In the genomic region with DNA sequence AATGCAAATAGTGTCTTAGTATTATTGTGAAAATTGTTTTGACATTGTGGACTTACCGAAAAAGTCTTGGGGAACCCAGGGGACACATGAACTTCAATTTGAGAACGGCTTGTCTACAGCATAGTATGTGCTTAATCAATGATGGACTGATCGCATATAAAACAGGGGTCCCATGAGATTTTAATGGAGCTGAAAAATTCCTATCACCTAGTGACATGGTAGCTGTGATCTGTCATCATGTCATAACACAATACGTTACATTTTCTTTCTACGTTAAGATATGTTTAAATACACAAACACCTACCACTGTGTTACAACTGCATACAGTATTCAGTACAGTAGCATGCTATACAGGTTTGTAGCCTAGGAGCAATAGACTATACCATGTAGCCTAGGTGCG, we compare ENCODE assay signal across 29 cellular contexts.
"Had no signal": no experiment of that assay in that cellular context is flagged by ENCODE, and none has a peak within 500 bp of the region (broad histone marks: within the 10 kb centered on the region; RNA-seq: fewer than 3 reads in every experiment).

No MANE protein-coding gene starts in this region.

- H3K27ac Mint-ChIP-seq: stimulated activated effector memory CD8-positive, alpha-beta T cell treated with anti-CD3 and anti-CD28 coated beads, Interleukin-12 subunit alpha, Interleukin-12 subunit beta, amount 100 ng/mL, for 72 hours; stimulated activated memory B cell treated with anti-CD40 and anti-IgM and Interleukin-4, amounts not matched to agents 10 μg/mL and 1 μg/mL and 100 μg/mL, for 72 hours; stimulated activated naive B cell treated with anti-CD40 and anti-IgM and Interleukin-4, amounts not matched to agents 10 μg/mL and 1 μg/mL and 100 μg/mL, for 72 hours; stimulated activated naive CD8-positive, alpha-beta T cell treated with anti-CD3 and anti-CD28 coated beads, Interleukin-15, amount 100 ng/mL, for 72 hours; stimulated activated naive CD8-positive, alpha-beta T cell treated with anti-CD3 and anti-CD28 coated beads, Interleukin-15, Interleukin-2, amounts not matched to agents 100 ng/mL and 50 ng/mL, for 24 hours; type B pancreatic cell had no signal

- ATAC-seq: stimulated activated effector memory CD8-positive, alpha-beta T cell treated with anti-CD3 and anti-CD28 coated beads, Interleukin-12 subunit alpha, Interleukin-12 subunit beta, amount 100 ng/mL, for 72 hours; stimulated activated memory B cell treated with anti-CD40 and anti-IgM and Interleukin-4, amounts not matched to agents 10 μg/mL and 1 μg/mL and 100 μg/mL, for 72 hours; stimulated activated naive B cell treated with anti-CD40 and anti-IgM and Interleukin-4, amounts not matched to agents 10 μg/mL and 1 μg/mL and 100 μg/mL, for 72 hours; stimulated activated naive CD8-positive, alpha-beta T cell treated with anti-CD3 and anti-CD28 coated beads, Interleukin-15, amount 100 ng/mL, for 72 hours; stimulated activated naive CD8-positive, alpha-beta T cell treated with anti-CD3 and anti-CD28 coated beads, Interleukin-15, Interleukin-2, amounts not matched to agents 100 U/mL and 50 U/mL, for 24 hours; upper lobe of right lung had no signal

- H3K36me3 Mint-ChIP-seq: stimulated activated effector memory CD8-positive, alpha-beta T cell treated with anti-CD3 and anti-CD28 coated beads, Interleukin-12 subunit alpha, Interleukin-12 subunit beta, amount 100 ng/mL, for 72 hours; stimulated activated memory B cell treated with anti-CD40 and anti-IgM and Interleukin-4, amounts not matched to agents 10 μg/mL and 1 μg/mL and 100 μg/mL, for 72 hours; stimulated activated naive B cell treated with anti-CD40 and anti-IgM and Interleukin-4, amounts not matched to agents 10 μg/mL and 1 μg/mL and 100 μg/mL, for 72 hours; type B pancreatic cell had no signal

- DNase-seq: stimulated activated CD4-positive, alpha-beta T cell treated with anti-CD3 and anti-CD28 coated beads, Interleukin-2, amount 100 ng/mL, for 48 hours; stimulated activated CD4-positive, alpha-beta T cell treated with anti-CD3 and anti-CD28 coated beads, Interleukin-4, amount 100 ng/mL, for 1 hour; stimulated activated CD4-positive, alpha-beta T cell treated with anti-CD3 and anti-CD28 coated beads, Interleukin-4, amount 100 ng/mL, for 24 hours; stimulated activated CD4-positive, alpha-beta T cell treated with anti-CD3 and anti-CD28 coated beads, Interleukin-4, amount 100 ng/mL, for 4 hours; stimulated activated CD8-positive, alpha-beta memory T cell treated with anti-CD3 and anti-CD28 coated beads, Interleukin-4, amount 100 ng/mL, for 48 hours; stimulated activated naive B cell treated with anti-CD40 and anti-IgM and Interleukin-4, amounts not matched to agents 10 μg/mL and 1 μg/mL and 100 μg/mL, for 72 hours; stimulated activated naive CD4-positive, alpha-beta T cell; stimulated activated naive CD4-positive, alpha-beta T cell treated with Interleukin-2 at 50 U/mL for 16 hours; stimulated activated naive CD8-positive, alpha-beta T cell treated with anti-CD3 and anti-CD28 coated beads, Interleukin-15, amount 100 ng/mL, for 72 hours; stimulated activated naive CD8-positive, alpha-beta T cell treated with anti-CD3 and anti-CD28 coated beads, Interleukin-15, Interleukin-2, amounts not matched to agents 100 U/mL and 50 U/mL, for 24 hours; stomach; substantia nigra; testis; thyroid gland; tibial artery; transverse colon; trophoblast cell; upper lobe of left lung; upper lobe of right lung; uterus had no signal

- H3K27ac ChIP-seq: stomach, suprapubic skin, testis, thoracic aorta, thyroid gland, tibial artery, tibial nerve, transverse colon, upper lobe of left lung, upper lobe of right lung, uterus, vagina had no signal

- H3K27me3 ChIP-seq: stomach, suprapubic skin, testis, thyroid gland, tibial artery, tibial nerve, transverse colon, upper lobe of left lung, uterus, vagina had no signal

- H3K4me3 ChIP-seq: stomach, suprapubic skin, testis, thoracic aorta, thyroid gland, tibial artery, tibial nerve, transverse colon, upper lobe of left lung, upper lobe of right lung, uterus, vagina had no signal

- H3K36me3 ChIP-seq: stomach, suprapubic skin, thoracic aorta, thyroid gland, tibial artery, tibial nerve, transverse colon, upper lobe of left lung, upper lobe of right lung, uterus, vagina had no signal

- H3K4me3 Mint-ChIP-seq: stimulated activated effector memory CD8-positive, alpha-beta T cell treated with anti-CD3 and anti-CD28 coated beads, Interleukin-12 subunit alpha, Interleukin-12 subunit beta, amount 100 ng/mL, for 72 hours; stimulated activated memory B cell treated with anti-CD40 and anti-IgM and Interleukin-4, amounts not matched to agents 10 μg/mL and 1 μg/mL and 100 μg/mL, for 72 hours; stimulated activated naive B cell treated with anti-CD40 and anti-IgM and Interleukin-4, amounts not matched to agents 10 μg/mL and 1 μg/mL and 100 μg/mL, for 72 hours; stimulated activated naive CD8-positive, alpha-beta T cell treated with anti-CD3 and anti-CD28 coated beads, Interleukin-15, amount 100 ng/mL, for 72 hours; stimulated activated naive CD8-positive, alpha-beta T cell treated with anti-CD3 and anti-CD28 coated beads, Interleukin-15, Interleukin-2, amounts not matched to agents 100 ng/mL and 50 ng/mL, for 24 hours; type B pancreatic cell had no signal

- H3K4me1 Mint-ChIP-seq: stimulated activated effector memory CD8-positive, alpha-beta T cell treated with anti-CD3 and anti-CD28 coated beads, Interleukin-12 subunit alpha, Interleukin-12 subunit beta, amount 100 ng/mL, for 72 hours; stimulated activated memory B cell treated with anti-CD40 and anti-IgM and Interleukin-4, amounts not matched to agents 10 μg/mL and 1 μg/mL and 100 μg/mL, for 72 hours; stimulated activated naive B cell treated with anti-CD40 and anti-IgM and Interleukin-4, amounts not matched to agents 10 μg/mL and 1 μg/mL and 100 μg/mL, for 72 hours; stimulated activated naive CD8-positive, alpha-beta T cell treated with anti-CD3 and anti-CD28 coated beads, Interleukin-15, amount 100 ng/mL, for 72 hours had no signal

- H3K4me1 ChIP-seq: stomach, suprapubic skin, testis, thyroid gland, tibial artery, tibial nerve, transverse colon, upper lobe of left lung, upper lobe of right lung, uterus, vagina had no signal

- H3K9me3 Mint-ChIP-seq: stimulated activated effector memory CD8-positive, alpha-beta T cell treated with anti-CD3 and anti-CD28 coated beads, Interleukin-12 subunit alpha, Interleukin-12 subunit beta, amount 100 ng/mL, for 72 hours; stimulated activated memory B cell treated with anti-CD40 and anti-IgM and Interleukin-4, amounts not matched to agents 10 μg/mL and 1 μg/mL and 100 μg/mL, for 72 hours; stimulated activated naive B cell treated with anti-CD40 and anti-IgM and Interleukin-4, amounts not matched to agents 10 μg/mL and 1 μg/mL and 100 μg/mL, for 72 hours; stimulated activated naive CD8-positive, alpha-beta T cell treated with anti-CD3 and anti-CD28 coated beads, Interleukin-15, amount 100 ng/mL, for 72 hours; stimulated activated naive CD8-positive, alpha-beta T cell treated with anti-CD3 and anti-CD28 coated beads, Interleukin-15, Interleukin-2, amounts not matched to agents 100 ng/mL and 50 ng/mL, for 24 hours; type B pancreatic cell had no signal

- H3K9me3 ChIP-seq: stomach, suprapubic skin, testis, thoracic aorta, thyroid gland, tibial artery, tibial nerve, transverse colon, upper lobe of left lung, upper lobe of right lung, uterus, vagina had no signal

- FAIRE-seq: urothelium cell line had no signal
